15 cellular contexts compared by ENCODE assay signal in genomic region chr6:111774346-111774703, GRCh38.
DNase-seq lines count a peak whose midpoint lies in the region; ATAC-seq, FAIRE-seq and TF ChIP-seq lines count a peak whose summit lies in the region.
"Had no signal": no experiment of that assay in that cellular context is flagged by ENCODE, and none has a peak within 500 bp of the region (broad histone marks: within the 10 kb centered on the region; RNA-seq: fewer than 3 reads in every experiment).

No MANE protein-coding gene starts in this region.

- no peak for TF ChIP-seq POLR2A in HepG2 (IDR thresholded peaks at IDR 0.05; ENCODE audit: insufficient read depth in 1 of 2, low read depth in 2 of 2, low read length in 2 of 2)
- TF ChIP-seq POLR2A in right lobe of liver (IDR thresholded peaks at IDR 0.05), result no peak
- no peak for TF ChIP-seq POLR2A in vagina (IDR thresholded peaks at IDR 0.05)

- H2AFZ ChIP-seq in HepG2 (ENCODE audit: low read length), result no peak overlapping the region

- H3K27me3 ChIP-seq in HepG2 (ENCODE audit: control insufficient read depth in 1 of 2, insufficient read depth in 2 of 2, low read length in 2 of 2), result no peaks in the 10 kb centered on the region
- no peaks in the 10 kb centered on the region for H3K27me3 ChIP-seq in right lobe of liver
- no peaks in the 10 kb centered on the region for H3K27me3 ChIP-seq in vagina

- no TSS peak for BruUV-seq in HepG2 (replicated peaks; lab: Mats Ljungman, UMichigan)

- H3K79me2 ChIP-seq in HepG2 (ENCODE audit: insufficient read depth, low read length), result no peaks in the 10 kb centered on the region

- intact Hi-C loops in HepG2 (cut with micrococcal nuclease; ENCODE audit: unreplicated experiment), result no loop called here
- intact Hi-C loops in right lobe of liver (cut with DNase I), result no loop called here
- intact Hi-C loops in vagina (cut with DNase I), result no loop called here

- no peak for TF ChIP-seq CTCF in HepG2 (CRISPR knock-in tag; IDR thresholded peaks at IDR 0.05)
- no peak for TF ChIP-seq CTCF in right lobe of liver (IDR thresholded peaks at IDR 0.05)
- no peak for TF ChIP-seq CTCF in vagina (IDR thresholded peaks at IDR 0.05)

- 100% methylated on average over 1 of the region's 1 CpG for WGBS in HepG2 (ENCODE audit: low lambda C conversion rate)
- no CpG with 5 or more reads among the region's 1 CpG for WGBS in right lobe of liver (ENCODE audit: insufficient coverage, low coverage, low lambda C conversion rate, missing lambda C conversion rate)

- H3K27ac ChIP-seq in HepG2 (ENCODE audit: extremely low read length, insufficient read depth, low read length), result no peak overlapping the region
- no peak overlapping the region for H3K27ac ChIP-seq in right lobe of liver
- peak overlapping the region; percentile 23 for H3K27ac ChIP-seq in vagina

- DNase-seq in HepG2 (ENCODE audit: low spot score) (no peak), right lobe of liver (no peak), OCI-M1 (lab: John Stamatoyannopoulos, UW) (peak; percentile 50), fibroblast of gingiva (ENCODE audit: low read depth) (peak; percentile 40), vagina (ENCODE audit: extremely low spot score in 2 of 2) (no peak), amygdala (lab: John Stamatoyannopoulos, UW) (no peak), islet precursor cell (no peak)
- DNase-seq: aorta, GF-D8, NCI-H1436, NCI-H526 treated with DMSO at 0.1 percent for 48 hours, RPMI8226 had no signal

- H3K4me3 ChIP-seq in HepG2 (replicated peaks in 1 of 3; ENCODE audit: insufficient read depth in 1 of 3, low read depth in 2 of 3, low read length in 3 of 3) (no peak overlapping the region), right lobe of liver (no peak overlapping the region), vagina (no peak overlapping the region)

- FAIRE-seq in HepG2 (lab: Jason Lieb, UNC), result no peak
- FAIRE-seq: frontal cortex, islet of Langerhans had no signal

- TF ChIP-seq RAD21 in HepG2 (CRISPR knock-in tag; IDR thresholded peaks at IDR 0.05), result no peak

- ATAC-seq in HepG2, result peak; percentile 48; the same call in 2 of the 3 replicates
- no peak for ATAC-seq in right lobe of liver
- no peak for ATAC-seq in GM18519 (IDR thresholded peaks at IDR 0.05; ENCODE audit: low FRiP score, unreplicated experiment)

- H3K4me1 ChIP-seq in HepG2 (ENCODE audit: insufficient read depth, low read length) (no peaks in the 10 kb centered on the region), right lobe of liver (no peaks in the 10 kb centered on the region), vagina (peaks cover 48% of the 10 kb centered on the region)

- in situ Hi-C loops in HepG2 (cut with HindIII; ENCODE audit: extremely low pct_ligation_motif_present, low pct_unique_long_range_greater_than_20kb), result no loop called here

- POLR2A ChIA-PET in HepG2 (lab: Yijun Ruan, JAX), result no interaction called here

- H3K36me3 ChIP-seq in HepG2 (replicated peaks in 1 of 2; ENCODE audit: control insufficient read depth in 1 of 2, insufficient read depth in 2 of 2, low read length in 2 of 2) (peaks cover 0 to 3% of the 10 kb centered on the region in 2 experiments; a peak in 1 of 5 replicates), right lobe of liver (no peaks in the 10 kb centered on the region), vagina (no peaks in the 10 kb centered on the region)

- H3K9ac ChIP-seq in HepG2 (ENCODE audit: insufficient read depth, low read depth, low read length), result no peak overlapping the region

- no peaks in the 10 kb centered on the region for H4K20me1 ChIP-seq in HepG2 (ENCODE audit: insufficient read depth, low read length)

- TF ChIP-seq EP300 in HepG2 (IDR thresholded peaks at IDR 0.05; ENCODE audit: low read depth in 2 of 2, low read length in 2 of 2), result no peak
- TF ChIP-seq EP300 in HepG2 (CRISPR knock-in tag; IDR thresholded peaks at IDR 0.05; ENCODE audit: borderline replicate concordance), result no peak

- no peaks in the 10 kb centered on the region for H3K9me3 ChIP-seq in HepG2 (ENCODE audit: low read length)
- H3K9me3 ChIP-seq in right lobe of liver, result no peaks in the 10 kb centered on the region
- no peaks in the 10 kb centered on the region for H3K9me3 ChIP-seq in vagina

- no peak overlapping the region for H3K4me2 ChIP-seq in HepG2 (ENCODE audit: low read depth, low read length)

- CTCF ChIA-PET in HepG2 (lab: Yijun Ruan, JAX; ENCODE audit: low intra/inter-chr PET ratio, low total read pairs), result no interaction called here

TF ChIP-seq in HepG2, 621 proteins besides CTCF, POLR2A, EP300 and RAD21 (continues in another document):
- TF ChIP-seq KDM5B (CRISPR knock-in tag; IDR thresholded peaks at IDR 0.05; ENCODE audit: borderline replicate concordance) (no peak), ZMYM3 (CRISPR knock-in tag; IDR thresholded peaks at IDR 0.05) (no peak), KDM4B (CRISPR knock-in tag; IDR thresholded peaks at IDR 0.05) (no peak), ARID2 (CRISPR knock-in tag; IDR thresholded peaks at IDR 0.05; ENCODE audit: borderline replicate concordance) (no peak), HNRNPK (IDR thresholded peaks at IDR 0.05; ENCODE audit: low read depth, low read length, poor library complexity, severe bottlenecking) (no peak), SPEN (CRISPR knock-in tag; IDR thresholded peaks at IDR 0.05; ENCODE audit: low read depth) (no peak), ZFYVE20 (CRISPR knock-in tag; IDR thresholded peaks at IDR 0.05; ENCODE audit: borderline replicate concordance, low read depth) (no peak), CHD2 (IDR thresholded peaks at IDR 0.05; ENCODE audit: low read depth, low read length) (no peak), ZNF552 (CRISPR knock-in tag; IDR thresholded peaks at IDR 0.05; ENCODE audit: borderline replicate concordance) (no peak), ATF7-NPFF (CRISPR knock-in tag; IDR thresholded peaks at IDR 0.05; ENCODE audit: low read depth) (no peak), ZBTB7B (CRISPR knock-in tag; IDR thresholded peaks at IDR 0.05) (no peak), SUZ12 (IDR thresholded peaks at IDR 0.05; ENCODE audit: low read depth, low read length) (no peak)
- TF ChIP-seq, protein P1, sequence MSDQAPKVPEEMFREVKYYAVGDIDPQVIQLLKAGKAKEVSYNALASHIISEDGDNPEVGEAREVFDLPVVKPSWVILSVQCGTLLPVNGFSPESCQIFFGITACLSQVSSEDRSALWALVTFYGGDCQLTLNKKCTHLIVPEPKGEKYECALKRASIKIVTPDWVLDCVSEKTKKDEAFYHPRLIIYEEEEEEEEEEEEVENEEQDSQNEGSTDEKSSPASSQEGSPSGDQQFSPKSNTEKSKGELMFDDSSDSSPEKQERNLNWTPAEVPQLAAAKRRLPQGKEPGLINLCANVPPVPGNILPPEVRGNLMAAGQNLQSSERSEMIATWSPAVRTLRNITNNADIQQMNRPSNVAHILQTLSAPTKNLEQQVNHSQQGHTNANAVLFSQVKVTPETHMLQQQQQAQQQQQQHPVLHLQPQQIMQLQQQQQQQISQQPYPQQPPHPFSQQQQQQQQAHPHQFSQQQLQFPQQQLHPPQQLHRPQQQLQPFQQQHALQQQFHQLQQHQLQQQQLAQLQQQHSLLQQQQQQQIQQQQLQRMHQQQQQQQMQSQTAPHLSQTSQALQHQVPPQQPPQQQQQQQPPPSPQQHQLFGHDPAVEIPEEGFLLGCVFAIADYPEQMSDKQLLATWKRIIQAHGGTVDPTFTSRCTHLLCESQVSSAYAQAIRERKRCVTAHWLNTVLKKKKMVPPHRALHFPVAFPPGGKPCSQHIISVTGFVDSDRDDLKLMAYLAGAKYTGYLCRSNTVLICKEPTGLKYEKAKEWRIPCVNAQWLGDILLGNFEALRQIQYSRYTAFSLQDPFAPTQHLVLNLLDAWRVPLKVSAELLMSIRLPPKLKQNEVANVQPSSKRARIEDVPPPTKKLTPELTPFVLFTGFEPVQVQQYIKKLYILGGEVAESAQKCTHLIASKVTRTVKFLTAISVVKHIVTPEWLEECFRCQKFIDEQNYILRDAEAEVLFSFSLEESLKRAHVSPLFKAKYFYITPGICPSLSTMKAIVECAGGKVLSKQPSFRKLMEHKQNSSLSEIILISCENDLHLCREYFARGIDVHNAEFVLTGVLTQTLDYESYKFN (CRISPR knock-in tag; conservative IDR thresholded peaks at IDR 0.05), result no peak
- TF ChIP-seq, protein P2, sequence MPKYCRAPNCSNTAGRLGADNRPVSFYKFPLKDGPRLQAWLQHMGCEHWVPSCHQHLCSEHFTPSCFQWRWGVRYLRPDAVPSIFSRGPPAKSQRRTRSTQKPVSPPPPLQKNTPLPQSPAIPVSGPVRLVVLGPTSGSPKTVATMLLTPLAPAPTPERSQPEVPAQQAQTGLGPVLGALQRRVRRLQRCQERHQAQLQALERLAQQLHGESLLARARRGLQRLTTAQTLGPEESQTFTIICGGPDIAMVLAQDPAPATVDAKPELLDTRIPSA (CRISPR knock-in tag; IDR thresholded peaks at IDR 0.05; ENCODE audit: borderline replicate concordance), result no peak
- TF ChIP-seq, protein P3, sequence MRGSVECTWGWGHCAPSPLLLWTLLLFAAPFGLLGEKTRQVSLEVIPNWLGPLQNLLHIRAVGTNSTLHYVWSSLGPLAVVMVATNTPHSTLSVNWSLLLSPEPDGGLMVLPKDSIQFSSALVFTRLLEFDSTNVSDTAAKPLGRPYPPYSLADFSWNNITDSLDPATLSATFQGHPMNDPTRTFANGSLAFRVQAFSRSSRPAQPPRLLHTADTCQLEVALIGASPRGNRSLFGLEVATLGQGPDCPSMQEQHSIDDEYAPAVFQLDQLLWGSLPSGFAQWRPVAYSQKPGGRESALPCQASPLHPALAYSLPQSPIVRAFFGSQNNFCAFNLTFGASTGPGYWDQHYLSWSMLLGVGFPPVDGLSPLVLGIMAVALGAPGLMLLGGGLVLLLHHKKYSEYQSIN (CRISPR knock-in tag; IDR thresholded peaks at IDR 0.05; ENCODE audit: borderline replicate concordance), result no peak
- TF ChIP-seq, protein P4, sequence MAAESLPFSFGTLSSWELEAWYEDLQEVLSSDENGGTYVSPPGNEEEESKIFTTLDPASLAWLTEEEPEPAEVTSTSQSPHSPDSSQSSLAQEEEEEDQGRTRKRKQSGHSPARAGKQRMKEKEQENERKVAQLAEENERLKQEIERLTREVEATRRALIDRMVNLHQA (CRISPR knock-in tag; IDR thresholded peaks at IDR 0.05), result no peak

Comparison
In these comparisons a context has a peak if more than half of its experiments do, and no peak if none do; other contexts are left out.
1. DNase-seq: peak in OCI-M1 (single experiment) and fibroblast of gingiva (single experiment); none in HepG2 (single experiment), right lobe of liver (0 of 3), vagina (0 of 2), amygdala (0 of 56) and islet precursor cell (single experiment).